Comparison of ENCODE assay signal across 1 cellular context in the genomic region with DNA sequence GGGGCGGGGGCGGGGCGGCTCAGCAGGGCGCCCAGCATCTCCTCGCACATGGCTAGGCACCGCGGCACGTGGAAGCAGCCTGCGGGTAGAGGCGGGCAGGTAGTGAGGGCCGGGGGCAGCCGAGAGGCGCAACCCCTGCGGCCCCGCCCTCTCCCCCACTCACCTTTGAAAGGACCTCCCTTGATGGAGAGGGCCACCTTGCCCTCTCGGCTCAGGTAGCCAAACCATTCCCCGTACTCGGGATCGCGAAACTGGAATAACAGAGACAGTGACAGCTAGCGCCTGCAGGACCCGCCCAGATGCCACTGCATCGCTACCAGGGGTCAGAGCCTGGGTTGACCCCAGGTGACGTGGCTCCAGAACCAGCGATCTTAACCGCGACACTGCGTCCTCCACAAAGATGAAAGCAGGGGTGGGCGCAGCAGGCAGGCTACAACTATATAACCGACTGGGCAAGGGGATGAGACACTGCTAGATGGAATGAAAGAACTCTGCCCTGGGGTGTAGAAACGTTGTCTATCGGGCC.
TF ChIP-seq lines count a peak whose summit lies in the region.

No MANE protein-coding gene starts in this region.

TF ChIP-seq in H1, 55 proteins besides CTCF, POLR2A, EP300 and RAD21:
- TF ChIP-seq, protein P1, sequence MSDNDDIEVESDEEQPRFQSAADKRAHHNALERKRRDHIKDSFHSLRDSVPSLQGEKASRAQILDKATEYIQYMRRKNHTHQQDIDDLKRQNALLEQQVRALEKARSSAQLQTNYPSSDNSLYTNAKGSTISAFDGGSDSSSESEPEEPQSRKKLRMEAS (IDR thresholded peaks at IDR 0.05) = peak; percentile 72
- no peak for TF ChIP-seq GTF2F1 (IDR thresholded peaks at IDR 0.05; ENCODE audit: borderline replicate concordance, low read depth, low read length)
- no peak for TF ChIP-seq SAP30 (IDR thresholded peaks at IDR 0.05; ENCODE audit: insufficient read depth, insufficient replicate concordance, low read length)
- TF ChIP-seq SIN3A (conservative IDR thresholded peaks at IDR 0.05 in 1 of 2, IDR thresholded peaks at IDR 0.05 in 1 of 2; ENCODE audit: low read depth in 1 of 2, low read length in 2 of 2) = 0 out of 4 replicates have a peak, but pooled peaks of 1 of the 2 experiments have one; percentile 19
